Comparison of ENCODE assay signal across 9 cellular contexts in the genomic region with DNA sequence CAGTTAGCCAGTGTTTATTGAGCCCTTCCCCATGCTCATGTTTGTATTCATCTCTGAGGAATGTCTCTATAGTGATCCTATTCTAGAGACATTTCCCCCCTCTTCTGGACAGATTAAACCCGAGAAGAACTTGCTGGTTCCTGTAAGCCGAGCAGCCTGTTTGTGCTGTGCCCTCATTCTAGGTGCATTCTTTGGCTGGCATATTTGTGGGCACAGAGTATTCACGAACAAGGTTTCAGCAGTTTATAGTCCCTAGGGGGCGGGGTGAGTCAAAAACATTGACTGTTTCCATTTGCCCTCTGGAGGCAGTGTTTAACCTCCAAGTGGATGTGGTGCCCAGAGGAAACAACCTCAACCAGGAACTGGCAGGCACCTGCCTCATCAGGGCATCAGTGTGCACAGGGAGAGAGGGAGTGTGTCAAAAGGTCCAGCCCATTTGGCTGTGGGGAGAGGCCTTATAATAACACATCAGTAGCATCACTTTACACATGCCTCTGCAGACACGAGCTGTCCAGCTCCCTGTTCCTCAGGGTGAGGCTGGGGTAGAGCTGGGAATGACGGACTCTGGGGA.
DNase-seq lines count a peak whose midpoint lies in the region; ATAC-seq, FAIRE-seq and TF ChIP-seq lines count a peak whose summit lies in the region.
"Had no signal": no experiment of that assay in that cellular context is flagged by ENCODE, and none has a peak within 500 bp of the region (broad histone marks: within the 10 kb centered on the region; RNA-seq: fewer than 3 reads in every experiment).

No MANE protein-coding gene starts in this region.

- H3K27ac ChIP-seq in AG04450 (ENCODE audit: low read depth, low read length) (peak overlapping the region; percentile 85), keratinocyte (ENCODE audit: control insufficient read depth, insufficient read depth, low read length) (peak overlapping the region; percentile 52)

- no peaks in the 10 kb centered on the region for H4K20me1 ChIP-seq in keratinocyte (ENCODE audit: control insufficient read depth, extremely low read depth, insufficient read depth, low read length)

- H3K27me3 ChIP-seq in AG04450 (ENCODE audit: control insufficient read depth, insufficient read depth, low read length) (no peaks in the 10 kb centered on the region), keratinocyte (ENCODE audit: control insufficient read depth, extremely low read depth, insufficient read depth, low read length) (no peaks in the 10 kb centered on the region)

- H3K9ac ChIP-seq in keratinocyte (ENCODE audit: control insufficient read depth, extremely low read depth, insufficient read depth, low read length): peak overlapping the region; percentile 11

- peak; percentile 61 for DNase-seq in AG04450 (ENCODE audit: low read depth, low spot score)
- peak; percentile 22 for DNase-seq in GM10266 (ENCODE audit: extremely low spot score)
- peak; percentile 43 for DNase-seq in NCI-H2171 treated with DMSO at 0.1 percent for 48 hours (lab: John Stamatoyannopoulos, UW)
- DNase-seq in keratinocyte (ENCODE audit: low read depth, low spot score): peak; percentile 95
- DNase-seq in stimulated activated naive CD4-positive, alpha-beta T cell (lab: John Stamatoyannopoulos, UW): no peak

- dilution Hi-C loops in keratinocyte (cut with MboI; ENCODE audit: extremely low pct_ligation_motif_present, low sequenced_read_pairs): no loop called here

- no peaks in the 10 kb centered on the region for H3K9me3 Mint-ChIP-seq in activated T-helper 17 cell treated with anti-CD3 and anti-CD28 coated beads, Interleukin-2, amount 50 U/mL, for 72 hours
- H3K9me3 Mint-ChIP-seq: IgD-negative memory B cell had no signal

- peaks cover 46% of the 10 kb centered on the region for H3K4me1 ChIP-seq in keratinocyte (ENCODE audit: control insufficient read depth, extremely low read depth, insufficient read depth, low read length)

- H3K4me2 ChIP-seq in keratinocyte (ENCODE audit: control insufficient read depth, extremely low read depth, insufficient read depth, low read depth, low read length): peak overlapping the region; percentile 45

- H3K36me3 ChIP-seq in keratinocyte (ENCODE audit: control insufficient read depth in 2 of 2, extremely low read depth in 1 of 2, insufficient read depth in 2 of 2, low read length in 2 of 2): no peaks in the 10 kb centered on the region

- H2AFZ ChIP-seq in keratinocyte (ENCODE audit: control insufficient read depth, low read length): peak overlapping the region; percentile 17

- H3K4me3 ChIP-seq in AG04450 (ENCODE audit: low read depth, low read length): no peak overlapping the region
- H3K4me3 ChIP-seq in keratinocyte (ENCODE audit: control insufficient read depth in 2 of 3, extremely low read depth in 1 of 3, insufficient read depth in 2 of 3, low read depth in 1 of 3, low read length in 3 of 3): peak overlapping the region in 1 of 3 experiments; percentile 8

- no peaks in the 10 kb centered on the region for H3K9me1 ChIP-seq in keratinocyte (ENCODE audit: control insufficient read depth, extremely low read depth, insufficient read depth, low read length)

- peaks cover 4% of the 10 kb centered on the region for H3K4me1 Mint-ChIP-seq in activated T-helper 17 cell treated with anti-CD3 and anti-CD28 coated beads, Interleukin-2, amount 50 U/mL, for 72 hours

- H3K9me3 ChIP-seq in AG04450 (ENCODE audit: control insufficient read depth, insufficient read depth, low read length) (peaks cover 5% of the 10 kb centered on the region; the same call in 1 of the 2 replicates), keratinocyte (ENCODE audit: control insufficient read depth, low read depth, low read length) (peaks cover 3% of the 10 kb centered on the region)

- CTCF ChIA-PET in AG04450 (lab: Charles Lee): interaction anchor here (0.6 to 2.5 kb wide), 28 partner anchors 8 to 861 kb away, joined by 3 to 29 read pairs (median 4); no protein-coding TSS in a partner anchor

- H3K79me2 ChIP-seq in keratinocyte (ENCODE audit: control insufficient read depth, insufficient read depth, low read length): no peaks in the 10 kb centered on the region

- TF ChIP-seq CTCF in AG04450 (IDR thresholded peaks at IDR 0.05; ENCODE audit: low read depth, low read length): peak; percentile 51
- TF ChIP-seq CTCF in GM10266 (IDR thresholded peaks at IDR 0.05; ENCODE audit: control insufficient read depth, insufficient read depth, low read depth, missing control alignments): peak; percentile 32
- peak; percentile 53 to 89 (median 71) for TF ChIP-seq CTCF in keratinocyte (optimal IDR thresholded peaks at IDR 0.05 in 1 of 3, IDR thresholded peaks at IDR 0.05 in 1 of 3, conservative IDR thresholded peaks at IDR 0.05 in 1 of 3; ENCODE audit: extremely low read depth in 1 of 3, insufficient read depth in 2 of 3, low read length in 3 of 3)

- H3K36me3 Mint-ChIP-seq in activated T-helper 17 cell treated with anti-CD3 and anti-CD28 coated beads, Interleukin-2, amount 50 U/mL, for 72 hours (ENCODE audit: low read depth): no peaks in the 10 kb centered on the region

- ATAC-seq in HG02884 (IDR thresholded peaks at IDR 0.05; ENCODE audit: unreplicated experiment) (peak; percentile 43), HG03457 (IDR thresholded peaks at IDR 0.05; ENCODE audit: unreplicated experiment) (no peak)
- ATAC-seq in activated T-helper 17 cell treated with anti-CD3 and anti-CD28 coated beads, Interleukin-2, amount 50 U/mL, for 72 hours (replicated peaks): peak; percentile 24

- peak; percentile 95 for FAIRE-seq in keratinocyte (lab: Jason Lieb, UNC)

- POLR2A ChIA-PET in AG04450 (lab: Yijun Ruan, JAX): interaction anchor here (0.6 to 0.7 kb wide), 3 partner anchors 110 to 572 kb away, joined by 3 to 5 read pairs (median 5); no protein-coding TSS in a partner anchor

- H3K27ac Mint-ChIP-seq in activated T-helper 17 cell treated with anti-CD3 and anti-CD28 coated beads, Interleukin-2, amount 50 U/mL, for 72 hours: no peak overlapping the region

- no peak overlapping the region for H3K4me3 Mint-ChIP-seq in activated T-helper 17 cell treated with anti-CD3 and anti-CD28 coated beads, Interleukin-2, amount 50 U/mL, for 72 hours

- H3K27me3 Mint-ChIP-seq in activated T-helper 17 cell treated with anti-CD3 and anti-CD28 coated beads, Interleukin-2, amount 50 U/mL, for 72 hours: no peaks in the 10 kb centered on the region
- H3K27me3 Mint-ChIP-seq: IgD-negative memory B cell had no signal

Comparison
In these comparisons a context has a peak if more than half of its experiments do, and no peak if none do; other contexts are left out.
1. DNase-seq: peak in AG04450 (single experiment), GM10266 (single experiment), NCI-H2171 treated with DMSO at 0.1 percent for 48 hours (single experiment) and keratinocyte (single experiment); none in stimulated activated naive CD4-positive, alpha-beta T cell (0 of 6).
2. Peak in every context shown above with its lines, with median percentiles within 50 percentile points of each other: CTCF ChIP-seq.